ENCODE assay signal across 1 cellular context in the genomic region with DNA sequence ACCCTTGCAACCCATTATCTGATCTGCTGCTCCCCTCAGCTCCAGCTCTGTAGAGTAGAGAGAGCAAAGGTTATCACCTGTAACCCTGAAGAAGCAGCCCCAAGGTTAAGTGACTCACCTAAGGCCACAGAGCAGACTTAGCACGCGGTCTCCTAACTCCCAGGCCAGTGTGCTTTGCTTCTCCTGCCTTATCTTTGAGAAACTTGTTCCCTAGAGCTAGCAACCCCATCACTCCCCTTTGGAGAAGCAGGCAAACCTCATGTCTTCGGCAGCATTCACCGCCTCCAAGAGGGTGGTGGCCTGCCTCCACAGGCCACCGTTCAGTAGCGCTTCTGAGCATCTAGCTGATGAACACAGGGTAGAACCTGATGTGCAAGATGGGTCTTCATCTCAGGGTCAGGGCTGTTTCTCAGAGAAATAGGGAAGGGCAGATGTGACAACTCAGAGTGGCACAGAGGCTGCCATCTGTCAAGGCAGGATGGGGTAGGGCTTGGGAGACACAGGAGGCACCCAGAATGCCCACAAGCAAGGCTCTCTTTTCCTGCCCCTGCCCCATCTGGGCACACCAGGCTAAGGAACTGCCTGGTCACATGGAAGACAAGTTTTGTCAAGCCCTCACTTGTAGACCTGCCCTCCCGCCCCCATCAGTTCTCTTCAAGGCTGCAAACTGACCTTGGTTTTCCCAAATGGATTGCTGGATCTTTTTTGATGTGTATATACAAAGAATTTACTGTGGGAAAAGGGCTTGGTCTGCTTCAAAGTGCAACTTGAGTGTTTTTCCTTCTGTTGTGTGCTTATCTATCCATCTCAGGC.
TF ChIP-seq lines count a peak whose summit lies in the region.

No MANE protein-coding gene starts in this region.

TF ChIP-seq in K562, 482 proteins besides CTCF, POLR2A, EP300 and RAD21 (continued from another document and continues in another):
- TF ChIP-seq ZNF318 (IDR thresholded peaks at IDR 0.05; ENCODE audit: borderline replicate concordance in 1 of 2, low read depth in 1 of 2) (no peak), MCM7 (IDR thresholded peaks at IDR 0.05) (no peak), ZNF253 (CRISPR knock-in tag; conservative IDR thresholded peaks at IDR 0.05) (no peak), FUS (optimal IDR thresholded peaks at IDR 0.05; ENCODE audit: low read depth, low read length) (no peak), ZNF197 (CRISPR knock-in tag; IDR thresholded peaks at IDR 0.05; ENCODE audit: low read depth) (no peak), ZNF785 (CRISPR knock-in tag; IDR thresholded peaks at IDR 0.05) (no peak), SFPQ (IDR thresholded peaks at IDR 0.05; ENCODE audit: low read depth, low read length) (no peak), PRMT5 (CRISPR knock-in tag; IDR thresholded peaks at IDR 0.05) (no peak), THRB (CRISPR knock-in tag; conservative IDR thresholded peaks at IDR 0.05) (no peak), MBD1 (CRISPR knock-in tag; IDR thresholded peaks at IDR 0.05) (no peak), ZNF354B (CRISPR knock-in tag; IDR thresholded peaks at IDR 0.05) (no peak), CHCHD3 (CRISPR knock-in tag; IDR thresholded peaks at IDR 0.05) (no peak), PHTF2 (CRISPR knock-in tag; IDR thresholded peaks at IDR 0.05) (no peak), CREB3L1 (IDR thresholded peaks at IDR 0.05; ENCODE audit: borderline replicate concordance, low read depth) (no peak), ZNF518B (CRISPR knock-in tag; IDR thresholded peaks at IDR 0.05) (no peak), EHMT2 (IDR thresholded peaks at IDR 0.05) (no peak), KLF6 (CRISPR knock-in tag; IDR thresholded peaks at IDR 0.05; ENCODE audit: borderline replicate concordance) (no peak), POLR3A (IDR thresholded peaks at IDR 0.05; ENCODE audit: borderline replicate concordance, extremely low read depth, insufficient read depth, insufficient read length) (no peak), ZSCAN29 (IDR thresholded peaks at IDR 0.05) (no peak), HDAC8 (tag; IDR thresholded peaks at IDR 0.05) (no peak), SPI1 (IDR thresholded peaks at IDR 0.05; ENCODE audit: borderline replicate concordance, low read depth, low read length) (no peak), STAT5A (IDR thresholded peaks at IDR 0.05; ENCODE audit: borderline replicate concordance, low read length) (peak; percentile 33; the same call in 1 of the 2 replicates), HCFC1 (IDR thresholded peaks at IDR 0.05; ENCODE audit: low read depth, low read length) (no peak), CCNT2 (IDR thresholded peaks at IDR 0.05; ENCODE audit: borderline replicate concordance, extremely low read depth, insufficient read length, low read depth, low read length) (peak; percentile 45), BHLHE40 (IDR thresholded peaks at IDR 0.05; ENCODE audit: low read length) (peak; percentile 51; the same call in 1 of the 2 replicates), MYBL2 (IDR thresholded peaks at IDR 0.05; ENCODE audit: low read depth) (no peak), MYBL2 (CRISPR knock-in tag; IDR thresholded peaks at IDR 0.05; ENCODE audit: borderline replicate concordance) (no peak), RBM39 (optimal IDR thresholded peaks at IDR 0.05; ENCODE audit: low read depth, low read length) (no peak), TBL1XR1 (IDR thresholded peaks at IDR 0.05; ENCODE audit: low read length in 2 of 2) (no peak), MEF2A (IDR thresholded peaks at IDR 0.05; ENCODE audit: control insufficient read depth, low read depth, low read length) (no peak)
- TF ChIP-seq, protein P1, sequence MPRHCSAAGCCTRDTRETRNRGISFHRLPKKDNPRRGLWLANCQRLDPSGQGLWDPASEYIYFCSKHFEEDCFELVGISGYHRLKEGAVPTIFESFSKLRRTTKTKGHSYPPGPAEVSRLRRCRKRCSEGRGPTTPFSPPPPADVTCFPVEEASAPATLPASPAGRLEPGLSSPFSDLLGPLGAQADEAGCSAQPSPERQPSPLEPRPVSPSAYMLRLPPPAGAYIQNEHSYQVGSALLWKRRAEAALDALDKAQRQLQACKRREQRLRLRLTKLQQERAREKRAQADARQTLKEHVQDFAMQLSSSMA (CRISPR knock-in tag; IDR thresholded peaks at IDR 0.05), result no peak
- TF ChIP-seq, protein P2, sequence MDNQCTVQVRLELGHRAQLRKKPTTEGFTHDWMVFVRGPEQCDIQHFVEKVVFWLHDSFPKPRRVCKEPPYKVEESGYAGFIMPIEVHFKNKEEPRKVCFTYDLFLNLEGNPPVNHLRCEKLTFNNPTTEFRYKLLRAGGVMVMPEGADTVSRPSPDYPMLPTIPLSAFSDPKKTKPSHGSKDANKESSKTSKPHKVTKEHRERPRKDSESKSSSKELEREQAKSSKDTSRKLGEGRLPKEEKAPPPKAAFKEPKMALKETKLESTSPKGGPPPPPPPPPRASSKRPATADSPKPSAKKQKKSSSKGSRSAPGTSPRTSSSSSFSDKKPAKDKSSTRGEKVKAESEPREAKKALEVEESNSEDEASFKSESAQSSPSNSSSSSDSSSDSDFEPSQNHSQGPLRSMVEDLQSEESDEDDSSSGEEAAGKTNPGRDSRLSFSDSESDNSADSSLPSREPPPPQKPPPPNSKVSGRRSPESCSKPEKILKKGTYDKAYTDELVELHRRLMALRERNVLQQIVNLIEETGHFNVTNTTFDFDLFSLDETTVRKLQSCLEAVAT (IDR thresholded peaks at IDR 0.05), result no peak
